In genomic region chr14:60093088-60093487, GRCh38 we compare ENCODE assay signal across 8 cellular contexts. TPM values are rescaled to one million over a fixed set of nuclear protein-coding genes. Genes with fewer than 3 reads are reported as not detected.
DNase-seq lines count a peak whose midpoint lies in the region; ATAC-seq and TF ChIP-seq lines count a peak whose summit lies in the region.

No MANE protein-coding gene starts in this region.

- no peaks in the 10 kb centered on the region for H3K9me3 ChIP-seq in GM23248 (ENCODE audit: low read depth)
- no peaks in the 10 kb centered on the region for H3K9me3 ChIP-seq in SU-DHL-6 (ENCODE audit: insufficient read depth, low read length)

- H3F3A ChIP-seq in GM23248 (ENCODE audit: insufficient read depth) (peaks cover 26% of the 10 kb centered on the region), SU-DHL-6 (ENCODE audit: insufficient read depth) (peaks cover 7% of the 10 kb centered on the region; the same call in 1 of the 2 replicates)

- H3K9ac ChIP-seq in GM23248 (peak overlapping the region; percentile 98), SU-DHL-6 (ENCODE audit: low read length) (peak overlapping the region; percentile 96)

- peak overlapping the region; percentile 94 for H3K4me3 ChIP-seq in GM23248
- peak overlapping the region; percentile 97 for H3K4me3 ChIP-seq in SU-DHL-6 (ENCODE audit: insufficient read depth, low read length, poor library complexity, severe bottlenecking)
- peak overlapping the region; percentile 92 for H3K4me3 ChIP-seq in skeletal muscle cell (ENCODE audit: low read depth, low read length)

- H3K79me2 ChIP-seq in GM23248 (ENCODE audit: insufficient read depth) = peaks cover 58% of the 10 kb centered on the region
- H3K79me2 ChIP-seq in SU-DHL-6 (ENCODE audit: insufficient read depth, low read length) = peaks cover 60% of the 10 kb centered on the region

- in situ Hi-C loops in GM23248 (cut with MboI) = no loop called here

- H3K9me2 ChIP-seq in GM23248 (ENCODE audit: insufficient read depth) (no peaks in the 10 kb centered on the region), SU-DHL-6 (replicated peaks; ENCODE audit: insufficient read depth, low read length) (no peaks in the 10 kb centered on the region)

- 2 to 3% methylated on average over 3 of the region's 3 CpGs for WGBS in GM23248 (ENCODE audit: low coverage in 1 of 2, low lambda C conversion rate in 2 of 2, missing lambda C conversion rate in 2 of 2), 2 experiments

- H3K27me3 ChIP-seq in GM23248 (replicated peaks; ENCODE audit: insufficient read depth) = no peaks in the 10 kb centered on the region
- no peaks in the 10 kb centered on the region for H3K27me3 ChIP-seq in SU-DHL-6 (ENCODE audit: low read length)

- ATAC-seq in HG03175 (IDR thresholded peaks at IDR 0.05; ENCODE audit: unreplicated experiment) (no peak), GM19023 (IDR thresholded peaks at IDR 0.05; ENCODE audit: unreplicated experiment) (no peak), HG03045 (IDR thresholded peaks at IDR 0.05; ENCODE audit: unreplicated experiment) (no peak)

- H4K20me1 ChIP-seq in GM23248 (ENCODE audit: insufficient read depth) (no peaks in the 10 kb centered on the region), SU-DHL-6 (ENCODE audit: low read depth, low read length) (no peaks in the 10 kb centered on the region)

- peaks cover 37% of the 10 kb centered on the region for H3K4me1 ChIP-seq in GM23248 (ENCODE audit: insufficient read depth)

- H2AFZ ChIP-seq in GM23248 = peak overlapping the region; percentile 94
- H2AFZ ChIP-seq in SU-DHL-6 (ENCODE audit: low read depth, low read length, severe bottlenecking) = peak overlapping the region; percentile 95

- H3K4me2 ChIP-seq in GM23248 (ENCODE audit: unreplicated experiment) = peak overlapping the region; percentile 96
- H3K4me2 ChIP-seq in SU-DHL-6 (ENCODE audit: low read depth, low read length, poor library complexity, severe bottlenecking) = peak overlapping the region; percentile 99

- H3K36me3 ChIP-seq in GM23248 (ENCODE audit: low read depth) (no peaks in the 10 kb centered on the region), SU-DHL-6 (ENCODE audit: low read length) (no peaks in the 10 kb centered on the region)

- TF ChIP-seq CTCF in SU-DHL-6 (IDR thresholded peaks at IDR 0.05; ENCODE audit: insufficient read depth, low read length, poor library complexity, severe bottlenecking) = no peak

- peak overlapping the region; percentile 98 for H3K27ac ChIP-seq in GM23248
- peak overlapping the region; percentile 88 for H3K27ac ChIP-seq in SU-DHL-6 (ENCODE audit: low read depth, low read length)

- DNase-seq in GM23248 = peak; percentile 42
- DNase-seq in fibroblast of peridontal ligament (ENCODE audit: extremely low read depth) = peak; percentile 34
- DNase-seq in skeletal muscle cell (ENCODE audit: low read depth) = no peak
- DNase-seq in DMS153 treated with DMSO at 0.1 percent for 48 hours (lab: John Stamatoyannopoulos, UW; ENCODE audit: unreplicated experiment) = no peak

RNA-seq across cellular contexts. Expression of gene PCNX4, which starts 1.4 kb away (rescaled TPM):
- 44.3 and 95.1 TPM in 2 replicates for total RNA-seq in GM23248 (2014; rRNA removed; shearing (Covaris generic))
- polyA plus RNA-seq in GM23248 (2016; fragmentation: Nextera tagmentation; extraction: Ambion mirVana) = 33.9 and 39.4 TPM in 2 replicates

Comparison
In these comparisons a context has a peak if more than half of its experiments do, and no peak if none do; other contexts are left out.
1. DNase-seq: peak in GM23248 (single experiment) and fibroblast of peridontal ligament (single experiment); none in skeletal muscle cell (single experiment) and DMS153 treated with DMSO at 0.1 percent for 48 hours (single experiment).
2. Peak in every context shown above with its lines, with median percentiles within 50 percentile points of each other: H3K4me3 ChIP-seq.